ENCODE assay signal across 1 cellular context in genomic region chr1:23801876-23802275, GRCh38.
TF ChIP-seq lines count a peak whose summit lies in the region.

No MANE protein-coding gene starts in this region.

TF ChIP-seq in SK-N-SH treated with all-trans-retinoic acid at 6 μM for 48 hours, 23 proteins besides CTCF, POLR2A, EP300 and RAD21 (continued from another document):
- TF ChIP-seq, protein P1, sequence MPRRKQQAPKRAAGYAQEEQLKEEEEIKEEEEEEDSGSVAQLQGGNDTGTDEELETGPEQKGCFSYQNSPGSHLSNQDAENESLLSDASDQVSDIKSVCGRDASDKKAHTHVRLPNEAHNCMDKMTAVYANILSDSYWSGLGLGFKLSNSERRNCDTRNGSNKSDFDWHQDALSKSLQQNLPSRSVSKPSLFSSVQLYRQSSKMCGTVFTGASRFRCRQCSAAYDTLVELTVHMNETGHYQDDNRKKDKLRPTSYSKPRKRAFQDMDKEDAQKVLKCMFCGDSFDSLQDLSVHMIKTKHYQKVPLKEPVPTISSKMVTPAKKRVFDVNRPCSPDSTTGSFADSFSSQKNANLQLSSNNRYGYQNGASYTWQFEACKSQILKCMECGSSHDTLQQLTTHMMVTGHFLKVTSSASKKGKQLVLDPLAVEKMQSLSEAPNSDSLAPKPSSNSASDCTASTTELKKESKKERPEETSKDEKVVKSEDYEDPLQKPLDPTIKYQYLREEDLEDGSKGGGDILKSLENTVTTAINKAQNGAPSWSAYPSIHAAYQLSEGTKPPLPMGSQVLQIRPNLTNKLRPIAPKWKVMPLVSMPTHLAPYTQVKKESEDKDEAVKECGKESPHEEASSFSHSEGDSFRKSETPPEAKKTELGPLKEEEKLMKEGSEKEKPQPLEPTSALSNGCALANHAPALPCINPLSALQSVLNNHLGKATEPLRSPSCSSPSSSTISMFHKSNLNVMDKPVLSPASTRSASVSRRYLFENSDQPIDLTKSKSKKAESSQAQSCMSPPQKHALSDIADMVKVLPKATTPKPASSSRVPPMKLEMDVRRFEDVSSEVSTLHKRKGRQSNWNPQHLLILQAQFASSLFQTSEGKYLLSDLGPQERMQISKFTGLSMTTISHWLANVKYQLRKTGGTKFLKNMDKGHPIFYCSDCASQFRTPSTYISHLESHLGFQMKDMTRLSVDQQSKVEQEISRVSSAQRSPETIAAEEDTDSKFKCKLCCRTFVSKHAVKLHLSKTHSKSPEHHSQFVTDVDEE (CRISPR knock-in tag; IDR thresholded peaks at IDR 0.05), result no peak
